In genomic region chr2:41840702-41841551, GRCh38 we compare ENCODE assay signal across 8 cellular contexts.
DNase-seq lines count a peak whose midpoint lies in the region; ATAC-seq, FAIRE-seq and TF ChIP-seq lines count a peak whose summit lies in the region.

No MANE protein-coding gene starts in this region.

- peaks cover 13% of the 10 kb centered on the region for H3K4me1 Mint-ChIP-seq in chondrocyte (ENCODE audit: low read depth)

- peaks cover 4% of the 10 kb centered on the region in 2 donors for H3K4me1 ChIP-seq in kidney (ENCODE audit: control insufficient read depth in 1 of 2, insufficient read depth in 1 of 2, low read depth in 1 of 2, low read length in 2 of 2)

- peak overlapping the region; percentile 83 to 96 for H3K4me3 ChIP-seq in kidney (ENCODE audit: low read length in 2 of 2)

- peak overlapping the region; percentile 59 to 65 for H3K27ac ChIP-seq in kidney (ENCODE audit: low read depth in 2 of 2, low read length in 2 of 2)

- no peaks in the 10 kb centered on the region for H3K36me3 Mint-ChIP-seq in chondrocyte (ENCODE audit: low read depth)

- intact Hi-C loops in kidney (cut with DNase I): no loop called here

- H3K9ac ChIP-seq in kidney (ENCODE audit: low read length in 2 of 2): peak overlapping the region; percentile 68 to 93

- peaks cover 36% of the 10 kb centered on the region for H3K27me3 Mint-ChIP-seq in chondrocyte (ENCODE audit: low read depth)

- in situ Hi-C loops in GM18951 (cut with MboI; ENCODE audit: low sequenced_read_pairs, unreplicated experiment): no loop called here

- peak; percentile 100 for ATAC-seq in HG03196 (IDR thresholded peaks at IDR 0.05; ENCODE audit: unreplicated experiment)

- DNase-seq in AG08396 (ENCODE audit: low spot score) (peak; percentile 96), NCI-H345 (lab: John Stamatoyannopoulos, UW) (peak; percentile 98), chondrocyte (ENCODE audit: low spot score) (peak; percentile 97), kidney (peak; percentile 98)
- DNase-seq in activated CD4-positive, CD25-positive, alpha-beta regulatory T cell treated with anti-CD3 and anti-CD28 coated beads, Interleukin-2, amount 50 U/mL, for 72 hours: peak; percentile 97
- peak; percentile 97 for DNase-seq in stimulated activated CD4-positive, alpha-beta T cell treated with anti-CD3 and anti-CD28 coated beads, Interleukin-15, amount 100 ng/mL, for 24 hours

- no peaks in the 10 kb centered on the region for H3K36me3 ChIP-seq in kidney (ENCODE audit: control insufficient read depth in 1 of 2, insufficient read depth in 2 of 2, low read length in 2 of 2)

- H3K9me3 Mint-ChIP-seq in chondrocyte (ENCODE audit: low read depth): no peaks in the 10 kb centered on the region

- H3K9me3 ChIP-seq in kidney (ENCODE audit: control insufficient read depth in 1 of 2, low read length in 2 of 2): no peaks in the 10 kb centered on the region

- TF ChIP-seq POLR2A in GM18951 (IDR thresholded peaks at IDR 0.05; ENCODE audit: extremely low read depth, insufficient read depth, insufficient read length): peak; percentile 73

- TF ChIP-seq CTCF in chondrocyte (IDR thresholded peaks at IDR 0.05) (peak; percentile 95), kidney (IDR thresholded peaks at IDR 0.05; ENCODE audit: borderline replicate concordance, extremely low read depth, insufficient read depth) (peak; percentile 99)

- peak overlapping the region; percentile 81 for H3K27ac Mint-ChIP-seq in chondrocyte (ENCODE audit: unreplicated experiment)

- FAIRE-seq in kidney (lab: Jason Lieb, UNC): peak; percentile 97

- H3K4me3 Mint-ChIP-seq in chondrocyte (ENCODE audit: unreplicated experiment): peak overlapping the region; percentile 87

Comparison
In these comparisons a context has a peak if more than half of its experiments do, and no peak if none do; other contexts are left out.
1. Peak in every context shown above with its lines: DNase-seq, ATAC-seq, H3K4me3 ChIP-seq and H3K27ac ChIP-seq.